Comparison of ENCODE assay signal across 1 cellular context in the genomic region with DNA sequence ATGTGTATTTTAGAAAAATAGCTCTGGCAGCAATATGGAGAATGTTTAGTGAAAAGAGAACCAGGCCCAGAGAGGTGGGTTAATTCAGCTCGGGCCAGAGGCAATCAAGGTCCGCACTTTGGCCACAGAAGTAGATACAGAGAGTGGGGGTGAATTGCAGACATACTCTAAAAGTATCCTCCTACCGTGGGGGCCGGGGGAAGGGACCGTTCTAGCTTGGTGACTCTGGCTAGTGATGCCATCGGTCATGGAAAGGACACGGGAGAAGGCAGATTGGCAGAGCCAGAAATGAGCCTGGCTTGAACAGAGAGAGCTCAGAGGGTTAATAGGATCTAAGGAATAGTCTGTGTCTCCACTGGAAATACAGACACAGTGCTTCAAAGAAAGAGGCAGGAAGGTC.
TF ChIP-seq lines count a peak whose summit lies in the region.

No MANE protein-coding gene starts in this region.

TF ChIP-seq in A549, 52 proteins besides CTCF, POLR2A, EP300 and RAD21 (continued from another document):
- TF ChIP-seq CBX2 (IDR thresholded peaks at IDR 0.05; ENCODE audit: borderline replicate concordance, low read depth) = no peak
- TF ChIP-seq SREBF2 (IDR thresholded peaks at IDR 0.05) = no peak
- TF ChIP-seq, protein P1, sequence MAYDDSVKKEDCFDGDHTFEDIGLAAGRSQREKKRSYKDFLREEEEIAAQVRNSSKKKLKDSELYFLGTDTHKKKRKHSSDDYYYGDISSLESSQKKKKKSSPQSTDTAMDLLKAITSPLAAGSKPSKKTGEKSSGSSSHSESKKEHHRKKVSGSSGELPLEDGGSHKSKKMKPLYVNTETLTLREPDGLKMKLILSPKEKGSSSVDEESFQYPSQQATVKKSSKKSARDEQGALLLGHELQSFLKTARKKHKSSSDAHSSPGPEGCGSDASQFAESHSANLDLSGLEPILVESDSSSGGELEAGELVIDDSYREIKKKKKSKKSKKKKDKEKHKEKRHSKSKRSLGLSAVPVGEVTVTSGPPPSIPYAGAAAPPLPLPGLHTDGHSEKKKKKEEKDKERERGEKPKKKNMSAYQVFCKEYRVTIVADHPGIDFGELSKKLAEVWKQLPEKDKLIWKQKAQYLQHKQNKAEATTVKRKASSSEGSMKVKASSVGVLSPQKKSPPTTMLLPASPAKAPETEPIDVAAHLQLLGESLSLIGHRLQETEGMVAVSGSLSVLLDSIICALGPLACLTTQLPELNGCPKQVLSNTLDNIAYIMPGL (CRISPR knock-in tag; IDR thresholded peaks at IDR 0.05; ENCODE audit: borderline replicate concordance) = no peak
- no peak for TF ChIP-seq RARB (CRISPR knock-in tag; IDR thresholded peaks at IDR 0.05)
- TF ChIP-seq CEBPB (IDR thresholded peaks at IDR 0.05) = no peak
- no peak for TF ChIP-seq CHD2 (IDR thresholded peaks at IDR 0.05; ENCODE audit: low read length, partially characterized antibody)
- no peak for TF ChIP-seq FOSL2 (IDR thresholded peaks at IDR 0.05)
- no peak for TF ChIP-seq FOSL2 (CRISPR knock-in tag; IDR thresholded peaks at IDR 0.05)
- TF ChIP-seq HOXA7 (CRISPR knock-in tag; IDR thresholded peaks at IDR 0.05) = no peak
- TF ChIP-seq, protein P2, sequence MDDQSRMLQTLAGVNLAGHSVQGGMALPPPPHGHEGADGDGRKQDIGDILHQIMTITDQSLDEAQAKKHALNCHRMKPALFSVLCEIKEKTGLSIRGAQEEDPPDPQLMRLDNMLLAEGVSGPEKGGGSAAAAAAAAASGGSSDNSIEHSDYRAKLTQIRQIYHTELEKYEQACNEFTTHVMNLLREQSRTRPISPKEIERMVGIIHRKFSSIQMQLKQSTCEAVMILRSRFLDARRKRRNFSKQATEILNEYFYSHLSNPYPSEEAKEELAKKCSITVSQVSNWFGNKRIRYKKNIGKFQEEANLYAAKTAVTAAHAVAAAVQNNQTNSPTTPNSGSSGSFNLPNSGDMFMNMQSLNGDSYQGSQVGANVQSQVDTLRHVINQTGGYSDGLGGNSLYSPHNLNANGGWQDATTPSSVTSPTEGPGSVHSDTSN (IDR thresholded peaks at IDR 0.05) = no peak
- no peak for TF ChIP-seq JUN (IDR thresholded peaks at IDR 0.05)
- no peak for TF ChIP-seq RCOR1 (IDR thresholded peaks at IDR 0.05; ENCODE audit: low read depth, low read length)
- TF ChIP-seq RNF2 (IDR thresholded peaks at IDR 0.05; ENCODE audit: borderline replicate concordance, low read depth) = no peak
- TF ChIP-seq POLR2AphosphoS2 (conservative IDR thresholded peaks at IDR 0.05; ENCODE audit: low read length) = no peak
- no peak for TF ChIP-seq NPAS2 (CRISPR knock-in tag; IDR thresholded peaks at IDR 0.05; ENCODE audit: borderline replicate concordance)
TF ChIP-seq in A549: peak in this region for 0.
